Comparison of ENCODE assay signal across 9 cellular contexts in genomic region chr5:79934681-79935080, GRCh38.
"Had no signal": no experiment of that assay in that cellular context is flagged by ENCODE, and none has a peak within 500 bp of the region (broad histone marks: within the 10 kb centered on the region; RNA-seq: fewer than 3 reads in every experiment).

No MANE protein-coding gene starts in this region.

- H3K4me3 ChIP-seq: GM23248, HAP-1, K562 had no signal

- FAIRE-seq: K562 had no signal

- DNase-seq: GM23248, GOT3, H7, HFFc6, IMR-90 had no signal

- H3K27ac ChIP-seq: GM23248, HL-60 had no signal

- ATAC-seq: HCT116, K562 had no signal

- H3K4me1 ChIP-seq: HAP-1 had no signal

- H3K36me3 ChIP-seq: HAP-1 had no signal

- H3K9ac ChIP-seq: GM23248 had no signal

- H3K9me3 ChIP-seq: HAP-1 had no signal
